ENCODE assay signal across 8 cellular contexts in genomic region chr12:112381898-112382796, GRCh38. TPM values are rescaled to one million over a fixed set of nuclear protein-coding genes. Genes with fewer than 3 reads are reported as not detected.
DNase-seq lines count a peak whose midpoint lies in the region; ATAC-seq and TF ChIP-seq lines count a peak whose summit lies in the region.

Gene HECTD4, minus strand, starts transcription at chr12:112382431. Its CDS starts 303 bp downstream, at chr12:112382128.

- CTCF ChIA-PET in Panc1 (lab: Charles Lee): no interaction called here

- peak within 1 kb of the TSS; percentile 78 to 83 for H3K4me3 ChIP-seq in Panc1 (ENCODE audit: low read depth in 2 of 2, low read length in 2 of 2)
- peak within 1 kb of the TSS; percentile 92 to 99 (median 95) for H3K4me3 ChIP-seq in esophagus muscularis mucosa
- peak within 1 kb of the TSS; percentile 74 to 87 for H3K4me3 ChIP-seq in muscle layer of duodenum (ENCODE audit: low read depth in 1 of 2, low read length in 2 of 2)

- H3K27me3 ChIP-seq in Panc1 (ENCODE audit: control insufficient read depth, insufficient read depth, low read length) (no peaks in the 10 kb centered on the region), esophagus muscularis mucosa (no peaks in the 10 kb centered on the region), muscle layer of duodenum (ENCODE audit: low read depth, low read length) (no peaks in the 10 kb centered on the region)

- DNase-seq in DMS153 treated with DMSO at 0.1 percent for 48 hours (lab: John Stamatoyannopoulos, UW; ENCODE audit: unreplicated experiment) (peak; percentile 77), KBM-7 (peak; percentile 86), Panc1 (ENCODE audit: low read depth, low spot score) (no peak), esophagus muscularis mucosa (ENCODE audit: extremely low spot score) (peak; percentile 96)
- peak; percentile 90 for DNase-seq in activated T-cell treated with anti-CD3 and anti-CD28 coated beads, Interleukin-2, amount 50 U/mL, for 4 hours
- DNase-seq in stimulated activated CD8-positive, alpha-beta memory T cell treated with anti-CD3 and anti-CD28 coated beads, Interleukin-7, amount 100 ng/mL, for 24 hours (ENCODE audit: low read depth): peak; percentile 89

- peak within 1 kb of the TSS; percentile 96 for H3K4me3 Mint-ChIP-seq in activated T-cell treated with anti-CD3 and anti-CD28 coated beads, Interleukin-2, amount 50 U/mL, for 4 hours

- in situ Hi-C loops in KBM-7 (cut with MboI; ENCODE audit: low pct_unique_long_range_greater_than_20kb, low sequenced_read_pairs): no loop called here
- in situ Hi-C loops in Panc1 (cut with HindIII; ENCODE audit: low pct_unique_long_range_greater_than_20kb, low sequenced_read_pairs): no loop called here

- no peaks in the 10 kb centered on the region for H3K27me3 Mint-ChIP-seq in activated T-cell treated with anti-CD3 and anti-CD28 coated beads, Interleukin-2, amount 50 U/mL, for 4 hours (ENCODE audit: low read depth)

- no TSS peak for BruUV-seq in Panc1 (replicated peaks; lab: Mats Ljungman, UMichigan)

- TF ChIP-seq EP300 in esophagus muscularis mucosa (IDR thresholded peaks at IDR 0.05): no peak

- ATAC-seq in GM21717 (IDR thresholded peaks at IDR 0.05; ENCODE audit: unreplicated experiment) (peak; percentile 91), Panc1 (peak; percentile 98)
- peak; percentile 97 to 98 for ATAC-seq in activated T-cell treated with anti-CD3 and anti-CD28 coated beads, Interleukin-2, amount 50 U/mL, for 4 hours

- H3K9me3 ChIP-seq in Panc1 (ENCODE audit: control insufficient read depth, insufficient read depth, low read depth, low read length): no peaks in the 10 kb centered on the region
- H3K9me3 ChIP-seq in esophagus muscularis mucosa: no peaks in the 10 kb centered on the region
- no peaks in the 10 kb centered on the region for H3K9me3 ChIP-seq in muscle layer of duodenum (ENCODE audit: control insufficient read depth in 1 of 2, low read length in 2 of 2)

- TF ChIP-seq POLR2A in esophagus muscularis mucosa (IDR thresholded peaks at IDR 0.05; ENCODE audit: low read depth): no peak

- no peak for TF ChIP-seq CTCF in Panc1 (IDR thresholded peaks at IDR 0.05)
- TF ChIP-seq CTCF in esophagus muscularis mucosa (IDR thresholded peaks at IDR 0.05): peak in 1 of 3 experiments; percentile 27

- peaks cover 31% of the 10 kb centered on the region for H3K4me1 Mint-ChIP-seq in activated T-cell treated with anti-CD3 and anti-CD28 coated beads, Interleukin-2, amount 50 U/mL, for 4 hours (ENCODE audit: low read depth)

- peak within 1 kb of the TSS; percentile 93 for H3K27ac ChIP-seq in Panc1 (ENCODE audit: low read length)
- H3K27ac ChIP-seq in esophagus muscularis mucosa (replicated peaks in 1 of 4): peak within 1 kb of the TSS; percentile 82 to 91 (median 86)
- H3K27ac ChIP-seq in muscle layer of duodenum (ENCODE audit: low read length): peak within 1 kb of the TSS; percentile 56

- H3K36me3 Mint-ChIP-seq in activated T-cell treated with anti-CD3 and anti-CD28 coated beads, Interleukin-2, amount 50 U/mL, for 4 hours (ENCODE audit: insufficient read depth): no peaks in the 10 kb centered on the region

- under 1% methylated on average over 9 of the region's 104 CpGs for WGBS in esophagus muscularis mucosa

- peaks cover 7% of the 10 kb centered on the region for H3K4me1 ChIP-seq in Panc1 (ENCODE audit: control insufficient read depth, insufficient read depth, low read length)
- peaks cover 14 to 32% (median 24%) of the 10 kb centered on the region in 4 donors for H3K4me1 ChIP-seq in esophagus muscularis mucosa
- H3K4me1 ChIP-seq in muscle layer of duodenum (ENCODE audit: control insufficient read depth in 1 of 2, insufficient read depth in 2 of 2, low read length in 2 of 2): peaks cover 5 to 13% of the 10 kb centered on the region in 2 donors

- POLR2A ChIA-PET in Panc1 (lab: Charles Lee): no interaction called here

- intact Hi-C loops in Panc1 (cut with micrococcal nuclease; ENCODE audit: unreplicated experiment): no loop called here
- intact Hi-C loops in esophagus muscularis mucosa (cut with DNase I): loop anchor here (10.0 kb wide), 2 partner anchors 187 to 437 kb away; no protein-coding TSS in a partner anchor

- no peaks in the 10 kb centered on the region for H3K9me3 Mint-ChIP-seq in activated T-cell treated with anti-CD3 and anti-CD28 coated beads, Interleukin-2, amount 50 U/mL, for 4 hours

- no peaks in the 10 kb centered on the region; the same call in 1 of the 2 replicates for H3K36me3 ChIP-seq in Panc1 (ENCODE audit: control insufficient read depth, insufficient read depth, low read length)
- H3K36me3 ChIP-seq in esophagus muscularis mucosa: no peaks in the 10 kb centered on the region
- H3K36me3 ChIP-seq in muscle layer of duodenum (ENCODE audit: control insufficient read depth in 1 of 2, insufficient read depth in 2 of 2, low read length in 2 of 2): no peaks in the 10 kb centered on the region

RNA-seq across cellular contexts. Expression of gene HECTD4, which starts in this region (rescaled TPM):
- total RNA-seq in Panc1 (2021; ENCODE audit: unreplicated experiment): 51.3 TPM
- polyA plus RNA-seq in Panc1 (2012; ENCODE audit: insufficient read length): 48.4 TPM
- total RNA-seq in activated T-cell treated with anti-CD3 and anti-CD28 coated beads, Interleukin-2, amount 50 U/mL, for 4 hours: 10 to 100 TPM; 17.4 to 22.4 (median 19.0) TPM
- 10 to 100 TPM; 27.3 to 59.3 (median 44.9) TPM for total RNA-seq in esophagus muscularis mucosa
